ENCODE assay signal across 22 cellular contexts in the genomic region with DNA sequence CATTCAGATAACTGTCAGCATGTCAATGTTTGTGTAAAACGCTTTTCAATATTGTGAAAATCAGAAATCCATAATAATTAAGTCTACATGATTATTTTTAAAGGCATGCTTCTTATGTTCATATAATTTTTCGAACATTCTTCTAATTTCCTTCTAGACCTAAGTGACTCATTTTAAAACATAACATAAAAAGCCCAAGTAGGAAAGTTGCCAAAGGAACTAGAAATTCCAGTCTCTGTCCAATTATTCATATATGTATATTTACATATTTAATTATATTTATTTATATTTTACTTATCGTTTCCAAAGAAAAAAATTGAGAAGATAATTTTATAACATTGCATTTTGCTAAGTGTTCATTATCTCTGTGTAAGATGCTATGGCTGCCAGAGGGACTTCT.
DNase-seq lines count a peak whose midpoint lies in the region; FAIRE-seq and TF ChIP-seq lines count a peak whose summit lies in the region.
"Had no signal": no experiment of that assay in that cellular context is flagged by ENCODE, and none has a peak within 500 bp of the region (broad histone marks: within the 10 kb centered on the region; RNA-seq: fewer than 3 reads in every experiment).

No MANE protein-coding gene starts in this region.

- H3K4me2 ChIP-seq in astrocyte (ENCODE audit: low read length) = no peak overlapping the region

- peak; percentile 54 for DNase-seq in HCEC 1CT
- peak; percentile 16 for DNase-seq in astrocyte (ENCODE audit: low read depth)
- peak; percentile 23 for DNase-seq in fibroblast of gingiva (ENCODE audit: low read depth)
- DNase-seq in kidney = no peak
- DNase-seq in SHP77 (lab: John Stamatoyannopoulos, UW) = no peak
- no peak for DNase-seq in activated effector memory CD4-positive, alpha-beta T cell treated with anti-CD3 and anti-CD28 coated beads, Interleukin-2, amount 50 U/mL, for 16 hours
- DNase-seq in NCI-H2029 treated with DMSO at 0.1 percent for 48 hours (lab: John Stamatoyannopoulos, UW) = no peak
- no peak for DNase-seq in NCI-H1105 treated with DMSO at 0.1 percent for 48 hours (lab: John Stamatoyannopoulos, UW)
- DNase-seq: COR-L47, DMS153, EL, NCI-H1092, NCI-H1694 treated with DMSO at 0.1 percent for 48 hours, NCI-H446 treated with DMSO at 0.1 percent for 48 hours, NCI-H774, Peyer's patch, Right ventricle myocardium superior had no signal

- H2AFZ ChIP-seq in astrocyte (ENCODE audit: low read depth, low read length) = no peak overlapping the region

- H3K27me3 ChIP-seq in astrocyte (ENCODE audit: insufficient read depth, low read length) = no peaks in the 10 kb centered on the region
- H3K27me3 ChIP-seq: Peyer's patch had no signal

- H3K27ac ChIP-seq in astrocyte (ENCODE audit: low read depth, low read length) (no peak overlapping the region), kidney (ENCODE audit: low read depth in 2 of 2, low read length in 2 of 2) (no peak overlapping the region)
- H3K27ac ChIP-seq: Peyer's patch had no signal

- H3K4me3 Mint-ChIP-seq in astrocyte (ENCODE audit: unreplicated experiment) = no peak overlapping the region
- H3K4me3 Mint-ChIP-seq: CD14-positive monocyte had no signal

- no peaks in the 10 kb centered on the region for H3K9me3 ChIP-seq in astrocyte (ENCODE audit: insufficient read depth, low read depth, low read length)
- H3K9me3 ChIP-seq in kidney (ENCODE audit: control insufficient read depth in 1 of 2, low read length in 2 of 2) = no peaks in the 10 kb centered on the region
- H3K9me3 ChIP-seq: Peyer's patch had no signal

- H3K9ac ChIP-seq in astrocyte (ENCODE audit: low read length) (no peak overlapping the region), kidney (ENCODE audit: low read length in 2 of 2) (no peak overlapping the region)

- intact Hi-C loops in kidney (cut with DNase I) = no loop called here

- no peaks in the 10 kb centered on the region for H4K20me1 ChIP-seq in astrocyte (ENCODE audit: insufficient read depth, low read length)

- H3K9me3 Mint-ChIP-seq in astrocyte (ENCODE audit: unreplicated experiment) = peaks cover 1% of the 10 kb centered on the region

- H3K4me3 ChIP-seq in astrocyte (ENCODE audit: insufficient read depth, low read depth, low read length) (no peak overlapping the region), kidney (ENCODE audit: low read length in 2 of 2) (no peak overlapping the region)
- H3K4me3 ChIP-seq: K562, Peyer's patch had no signal

- no peak overlapping the region for H3K27ac Mint-ChIP-seq in astrocyte (ENCODE audit: unreplicated experiment)
- H3K27ac Mint-ChIP-seq: CD14-positive monocyte had no signal

- no peaks in the 10 kb centered on the region for H3K4me1 Mint-ChIP-seq in astrocyte (ENCODE audit: low read depth, unreplicated experiment)
- H3K4me1 Mint-ChIP-seq: CD14-positive monocyte had no signal

- no peaks in the 10 kb centered on the region for H3K36me3 Mint-ChIP-seq in astrocyte (ENCODE audit: low read depth, unreplicated experiment)

- H3K36me3 ChIP-seq in astrocyte (ENCODE audit: insufficient read depth, low read length) (no peaks in the 10 kb centered on the region), kidney (ENCODE audit: control insufficient read depth in 1 of 2, insufficient read depth in 2 of 2, low read length in 2 of 2) (no peaks in the 10 kb centered on the region)
- H3K36me3 ChIP-seq: Peyer's patch had no signal

- H3K27me3 Mint-ChIP-seq in astrocyte (ENCODE audit: low read depth, unreplicated experiment) = no peaks in the 10 kb centered on the region

- no peaks in the 10 kb centered on the region for H3K79me2 ChIP-seq in astrocyte (ENCODE audit: insufficient read depth, low read length)

- TF ChIP-seq CTCF in astrocyte (IDR thresholded peaks at IDR 0.05; ENCODE audit: insufficient read depth, low read depth, low read length) (no peak), kidney (IDR thresholded peaks at IDR 0.05; ENCODE audit: borderline replicate concordance, extremely low read depth, insufficient read depth) (no peak)

- no peaks in the 10 kb centered on the region for H3K4me1 ChIP-seq in astrocyte (ENCODE audit: insufficient read depth, low read length)
- H3K4me1 ChIP-seq in kidney (ENCODE audit: control insufficient read depth in 1 of 2, insufficient read depth in 1 of 2, low read depth in 1 of 2, low read length in 2 of 2) = peaks cover 0 to 3% of the 10 kb centered on the region in 2 donors
- H3K4me1 ChIP-seq: Peyer's patch had no signal

- no peak for FAIRE-seq in astrocyte (lab: Jason Lieb, UNC)
- FAIRE-seq in kidney (lab: Jason Lieb, UNC) = peak; percentile 23
- FAIRE-seq: A204.1, H54, HTR-8/SVneo, K562 had no signal

Comparison
In these comparisons a context has a peak if more than half of its experiments do, and no peak if none do; other contexts are left out.
1. DNase-seq: peak in HCEC 1CT (single experiment), astrocyte (single experiment) and fibroblast of gingiva (single experiment); none in kidney (single experiment), SHP77 (0 of 2), activated effector memory CD4-positive, alpha-beta T cell treated with anti-CD3 and anti-CD28 coated beads, Interleukin-2, amount 50 U/mL, for 16 hours (single experiment), NCI-H2029 treated with DMSO at 0.1 percent for 48 hours (single experiment) and NCI-H1105 treated with DMSO at 0.1 percent for 48 hours (single experiment).